ENCODE assay signal across 26 cellular contexts in the genomic region with DNA sequence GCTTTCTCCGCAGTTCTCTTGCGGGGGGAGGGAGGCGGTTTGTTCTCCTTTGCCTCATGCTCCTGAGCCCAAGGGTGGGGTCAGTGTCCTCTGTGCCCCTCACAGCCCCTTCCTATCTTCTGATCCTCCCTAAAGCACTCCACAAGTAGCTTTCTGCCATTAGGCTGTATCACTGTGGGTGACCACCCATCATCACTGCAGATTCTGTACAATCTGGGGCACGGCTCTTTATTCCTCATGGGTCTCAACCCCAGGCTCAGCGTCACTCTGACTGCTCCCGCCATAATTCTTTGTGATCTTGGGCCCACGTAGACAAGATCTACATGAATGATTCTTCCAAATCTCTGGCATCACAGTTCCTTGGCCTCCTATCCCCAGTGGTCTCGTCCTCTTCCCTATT. TPM values are rescaled to one million over a fixed set of nuclear protein-coding genes. Genes with fewer than 3 reads are reported as not detected.
A peak's percentile ranks its signal among the peaks of the same experiment; 100 is the strongest.
DNase-seq lines count a peak whose midpoint lies in the region; ATAC-seq and TF ChIP-seq lines count a peak whose summit lies in the region.
"Had no signal": no experiment of that assay in that cellular context is flagged by ENCODE, and none has a peak within 500 bp of the region (broad histone marks: within the 10 kb centered on the region; RNA-seq: fewer than 3 reads in every experiment).

No MANE protein-coding gene starts in this region.

- no peaks in the 10 kb centered on the region for H3K4me1 ChIP-seq in psoas muscle
- H3K4me1 ChIP-seq: esophagus muscularis mucosa, left lung had no signal

- H3K9me3 Mint-ChIP-seq in stimulated activated naive CD8-positive, alpha-beta T cell treated with anti-CD3 and anti-CD28 coated beads, Interleukin-15, Interleukin-2, amounts not matched to agents 100 ng/mL and 50 ng/mL, for 24 hours: no peaks in the 10 kb centered on the region
- H3K9me3 Mint-ChIP-seq in activated CD8-positive, alpha-beta T cell treated with anti-CD3 and anti-CD28 coated beads, Interleukin-2, amount 10 ng/mL, durations not matched to agents 7 days and 5 days (ENCODE audit: insufficient read depth): peaks cover 5% of the 10 kb centered on the region
- H3K9me3 Mint-ChIP-seq in naive thymus-derived CD8-positive, alpha-beta T cell: peaks cover 0 to 8% (median 0%) of the 10 kb centered on the region in 9 donors

- H3K27me3 ChIP-seq in psoas muscle (ENCODE audit: insufficient read depth in 3 of 3, low read length in 2 of 3): peaks cover under 1 to 20% (median 2%) of the 10 kb centered on the region in 3 donors
- H3K27me3 ChIP-seq in H7 (ENCODE audit: control insufficient read depth, insufficient read depth, low read length): no peaks in the 10 kb centered on the region; the same call in 1 of the 2 replicates
- H3K27me3 ChIP-seq: BLaER1 had no signal

- H3K4me3 Mint-ChIP-seq in stimulated activated naive CD8-positive, alpha-beta T cell treated with anti-CD3 and anti-CD28 coated beads, Interleukin-15, Interleukin-2, amounts not matched to agents 100 ng/mL and 50 ng/mL, for 24 hours: no peak overlapping the region
- peak overlapping the region; percentile 55 for H3K4me3 Mint-ChIP-seq in activated CD8-positive, alpha-beta T cell treated with anti-CD3 and anti-CD28 coated beads, Interleukin-2, amount 10 ng/mL, durations not matched to agents 7 days and 5 days
- H3K4me3 Mint-ChIP-seq in naive thymus-derived CD8-positive, alpha-beta T cell: peak overlapping the region in 6 of 10 donors; percentile 29 to 75 (median 51)
- H3K4me3 Mint-ChIP-seq: dendritic cell treated with granulocyte-macrophage colony-stimulating factor and Interleukin-4, amounts not matched to agents 40 ng/mL and 50 ng/mL, for 4 days had no signal

- H3K36me3 Mint-ChIP-seq in stimulated activated naive CD8-positive, alpha-beta T cell treated with anti-CD3 and anti-CD28 coated beads, Interleukin-15, Interleukin-2, amounts not matched to agents 100 ng/mL and 50 ng/mL, for 24 hours (ENCODE audit: low read depth): no peaks in the 10 kb centered on the region
- H3K36me3 Mint-ChIP-seq in activated CD8-positive, alpha-beta T cell treated with anti-CD3 and anti-CD28 coated beads, Interleukin-2, amount 10 ng/mL, durations not matched to agents 7 days and 5 days (ENCODE audit: low read depth): peaks cover 51% of the 10 kb centered on the region
- peaks cover 0 to 6% (median 5%) of the 10 kb centered on the region in 3 donors for H3K36me3 Mint-ChIP-seq in naive thymus-derived CD8-positive, alpha-beta T cell

- no peaks in the 10 kb centered on the region for H3K9me3 ChIP-seq in psoas muscle
- H3K9me3 ChIP-seq: Caco-2 had no signal

- POLR2A ChIA-PET in activated CD8-positive, alpha-beta T cell treated with anti-CD3 and anti-CD28 coated beads, Interleukin-2, amount 10 ng/mL, durations not matched to agents 7 days and 5 days (lab: Charles Lee): interaction anchor here (5.3 kb wide), 1 partner anchor 11 kb away, joined by 96 read pairs; a partner anchor contains a TSS
- POLR2A ChIA-PET in naive thymus-derived CD8-positive, alpha-beta T cell (lab: Charles Lee): interaction anchor here (1.1 to 1.7 kb wide), 2 partner anchors 12 kb away, joined by 4 to 28 read pairs; no protein-coding TSS in a partner anchor

- no peak for TF ChIP-seq CTCF in psoas muscle (IDR thresholded peaks at IDR 0.05)

- peak overlapping the region; percentile 57 for H3K27ac Mint-ChIP-seq in stimulated activated naive CD8-positive, alpha-beta T cell treated with anti-CD3 and anti-CD28 coated beads, Interleukin-15, Interleukin-2, amounts not matched to agents 100 ng/mL and 50 ng/mL, for 24 hours
- peak overlapping the region; percentile 91 for H3K27ac Mint-ChIP-seq in activated CD8-positive, alpha-beta T cell treated with anti-CD3 and anti-CD28 coated beads, Interleukin-2, amount 10 ng/mL, durations not matched to agents 7 days and 5 days
- H3K27ac Mint-ChIP-seq in naive thymus-derived CD8-positive, alpha-beta T cell: peak overlapping the region in 8 of 10 donors; percentile 43 to 95 (median 84)
- H3K27ac Mint-ChIP-seq: dendritic cell treated with granulocyte-macrophage colony-stimulating factor and Interleukin-4, amounts not matched to agents 40 ng/mL and 50 ng/mL, for 4 days had no signal

- no peak overlapping the region for H3K27ac ChIP-seq in psoas muscle
- H3K27ac ChIP-seq: BLaER1, esophagus muscularis mucosa, left lung, WERI-Rb-1 had no signal

- intact Hi-C loops in psoas muscle (cut with DNase I): no loop called here

- CTCF ChIA-PET in activated CD8-positive, alpha-beta T cell treated with anti-CD3 and anti-CD28 coated beads, Interleukin-2, amount 10 ng/mL, durations not matched to agents 7 days and 5 days (lab: Charles Lee): interaction anchor here (0.8 to 9.3 kb wide), 7 partner anchors 11 to 758 kb away, joined by 3 to 114 read pairs (median 5); a partner anchor contains a TSS

- H3K36me3 ChIP-seq in psoas muscle (ENCODE audit: insufficient read depth in 1 of 2, low read depth in 1 of 2): no peaks in the 10 kb centered on the region
- H3K36me3 ChIP-seq in H7 (replicated peaks; ENCODE audit: control insufficient read depth, insufficient read depth, low read length): no peaks in the 10 kb centered on the region
- H3K36me3 ChIP-seq: BLaER1, esophagus muscularis mucosa, left lung, WERI-Rb-1 had no signal

- H3K4me3 ChIP-seq in psoas muscle: no peak overlapping the region
- H3K4me3 ChIP-seq in H7 (ENCODE audit: insufficient read depth, low read depth, low read length): no peak overlapping the region
- H3K4me3 ChIP-seq: BLaER1, esophagus muscularis mucosa, left lung had no signal

- no peak for ATAC-seq in stimulated activated naive CD8-positive, alpha-beta T cell treated with anti-CD3 and anti-CD28 coated beads, Interleukin-15, Interleukin-2, amounts not matched to agents 100 U/mL and 50 U/mL, for 24 hours
- ATAC-seq in activated CD8-positive, alpha-beta T cell treated with anti-CD3 and anti-CD28 coated beads, Interleukin-2, amount 10 ng/mL, durations not matched to agents 7 days and 5 days: no peak
- no peak for ATAC-seq in naive thymus-derived CD8-positive, alpha-beta T cell
- ATAC-seq in psoas muscle: no peak
- ATAC-seq: left lung had no signal

- H3K4me1 Mint-ChIP-seq in stimulated activated naive CD8-positive, alpha-beta T cell treated with anti-CD3 and anti-CD28 coated beads, Interleukin-15, Interleukin-2, amounts not matched to agents 100 ng/mL and 50 ng/mL, for 24 hours (ENCODE audit: low read depth): peaks cover 21% of the 10 kb centered on the region
- peaks cover 86% of the 10 kb centered on the region for H3K4me1 Mint-ChIP-seq in activated CD8-positive, alpha-beta T cell treated with anti-CD3 and anti-CD28 coated beads, Interleukin-2, amount 10 ng/mL, durations not matched to agents 7 days and 5 days (ENCODE audit: low read depth)
- H3K4me1 Mint-ChIP-seq in naive thymus-derived CD8-positive, alpha-beta T cell: peaks cover 23 to 39% (median 29%) of the 10 kb centered on the region in 4 donors

- no peaks in the 10 kb centered on the region for H3K27me3 Mint-ChIP-seq in stimulated activated naive CD8-positive, alpha-beta T cell treated with anti-CD3 and anti-CD28 coated beads, Interleukin-15, Interleukin-2, amounts not matched to agents 100 ng/mL and 50 ng/mL, for 24 hours
- no peaks in the 10 kb centered on the region for H3K27me3 Mint-ChIP-seq in activated CD8-positive, alpha-beta T cell treated with anti-CD3 and anti-CD28 coated beads, Interleukin-2, amount 10 ng/mL, durations not matched to agents 7 days and 5 days (ENCODE audit: low read depth)
- H3K27me3 Mint-ChIP-seq in naive thymus-derived CD8-positive, alpha-beta T cell: peaks cover 0 to 6% (median 0%) of the 10 kb centered on the region in 5 donors

- WGBS in psoas muscle, 3 donors: 80 to 86% (median 81%) methylated on average over 8 of the region's 8 CpGs

- DNase-seq in stimulated activated naive CD8-positive, alpha-beta T cell treated with anti-CD3 and anti-CD28 coated beads, Interleukin-15, Interleukin-2, amounts not matched to agents 100 U/mL and 50 U/mL, for 24 hours: no peak
- no peak for DNase-seq in activated CD8-positive, alpha-beta T cell treated with anti-CD3 and anti-CD28 coated beads, Interleukin-2, amount 10 ng/mL, durations not matched to agents 7 days and 5 days
- DNase-seq in naive thymus-derived CD8-positive, alpha-beta T cell: no peak
- DNase-seq in psoas muscle: no peak
- no peak for DNase-seq in H7
- no peak for DNase-seq in KG1 (lab: John Stamatoyannopoulos, UW)
- DNase-seq: Caco-2; foreskin fibroblast; islet precursor cell; Karpas-422; left lung; mesendoderm; NCI-H1417 treated with DMSO at 0.1 percent for 48 hours; NCI-H2081 treated with DMSO at 0.1 percent for 48 hours; NCI-H226; NCI-H748 treated with DMSO at 0.1 percent for 48 hours; SHP77; stimulated activated CD4-positive, alpha-beta T cell treated with anti-CD3 and anti-CD28 coated beads, Interleukin-4, amount 100 ng/mL, for 1 hour; substantia nigra; trophoblast cell; WERI-Rb-1 had no signal

RNA-seq across cellular contexts. Expression of a gene that starts 10.5 kb away (rescaled TPM):
- total RNA-seq in activated CD8-positive, alpha-beta T cell treated with anti-CD3 and anti-CD28 coated beads, Interleukin-2, amount 10 ng/mL, durations not matched to agents 7 days and 5 days: 1 to 10 TPM in 1 of 2 experiments, under 1 TPM in 1; 0.45 to 1.3 TPM
- total RNA-seq in naive thymus-derived CD8-positive, alpha-beta T cell: not detected
- polyA plus RNA-seq in naive thymus-derived CD8-positive, alpha-beta T cell: not detected
- total RNA-seq in psoas muscle: not detected
- polyA plus RNA-seq in psoas muscle: not detected
- not detected in 2 replicates for total RNA-seq in H7 (2014; rRNA removed; shearing (Covaris generic))
- total RNA-seq: Caco-2, esophagus muscularis mucosa, left lung, pulmonary artery endothelial cell had no signal

RNA-seq across cellular contexts. Expression of a gene that starts 59.4 kb away (rescaled TPM):
- not detected for total RNA-seq in activated CD8-positive, alpha-beta T cell treated with anti-CD3 and anti-CD28 coated beads, Interleukin-2, amount 10 ng/mL, durations not matched to agents 7 days and 5 days
- not detected for total RNA-seq in naive thymus-derived CD8-positive, alpha-beta T cell
- polyA plus RNA-seq in naive thymus-derived CD8-positive, alpha-beta T cell: under 1 TPM in 1 of 3 donors, not detected in 2; 0.36 TPM
- 1 to 10 TPM in 1 of 4 donors, under 1 TPM in 3; 0.54 to 3.0 (median 0.65) TPM for total RNA-seq in psoas muscle
- polyA plus RNA-seq in psoas muscle: 1 to 10 TPM in 1 of 3 donors, under 1 TPM in 2; 0.21 to 4.0 (median 0.26) TPM
- total RNA-seq in H7 (2014; rRNA removed; shearing (Covaris generic)): not detected in 2 replicates
- total RNA-seq: Caco-2, pulmonary artery endothelial cell had no signal
